In genomic region chr1:204868340-204868700, GRCh38 we compare ENCODE assay signal across 21 cellular contexts. TPM values are rescaled to one million over a fixed set of nuclear protein-coding genes. Genes with fewer than 3 reads are reported as not detected.
DNase-seq lines count a peak whose midpoint lies in the region; ATAC-seq lines count a peak whose summit lies in the region.
"Had no signal": no experiment of that assay in that cellular context is flagged by ENCODE, and none has a peak within 500 bp of the region (broad histone marks: within the 10 kb centered on the region; RNA-seq: fewer than 3 reads in every experiment).

No MANE protein-coding gene starts in this region.

- 65% methylated on average over 7 of the region's 7 CpGs for WGBS in right cardiac atrium

- H3K27ac ChIP-seq in cingulate gyrus (ENCODE audit: low read depth, low read length), result peak overlapping the region; percentile 90
- H3K27ac ChIP-seq in right cardiac atrium (ENCODE audit: low read length), result no peak overlapping the region
- H3K27ac ChIP-seq: VCaP had no signal

- intact Hi-C loops in right cardiac atrium (cut with DNase I), result no loop called here
- intact Hi-C loops in posterior cingulate gyrus (cut with DNase I), result loop anchor here (5.0 kb wide), 1 partner anchor 41 kb away; no protein-coding TSS in a partner anchor

- H3K27me3 ChIP-seq in right cardiac atrium (ENCODE audit: control insufficient read depth, insufficient read depth), result no peaks in the 10 kb centered on the region
- H3K27me3 ChIP-seq: transverse colon had no signal

- H3K9me3 ChIP-seq in right cardiac atrium (ENCODE audit: control insufficient read depth, low read length), result no peaks in the 10 kb centered on the region
- H3K9me3 ChIP-seq: transverse colon had no signal

- ATAC-seq in right cardiac atrium, result peak; percentile 75 to 82
- ATAC-seq: CD8-positive, alpha-beta T cell; K562 had no signal

- H3K4me1 ChIP-seq in right cardiac atrium (ENCODE audit: control insufficient read depth, insufficient read depth, low read length), result peaks cover 24% of the 10 kb centered on the region

- no peak overlapping the region for H3K4me3 ChIP-seq in right cardiac atrium (ENCODE audit: low read length)
- H3K4me3 ChIP-seq: coronary artery, K562, transverse colon had no signal

- DNase-seq in C1 segment of cervical spinal cord (lab: John Stamatoyannopoulos, UW) (peak in 8 of 14 donors; percentile 37 to 65 (median 57)), right cardiac atrium (peak; percentile 17 to 75 (median 68)), posterior cingulate gyrus (peak; percentile 45 to 95 (median 76)), HuH-7 (ENCODE audit: low spot score) (no peak), middle frontal gyrus (ENCODE audit: extremely low spot score, low spot score) (no peak), Kasumi-1 (lab: John Stamatoyannopoulos, UW) (no peak), NCI-H2227 treated with DMSO at 0.1 percent for 48 hours (lab: John Stamatoyannopoulos, UW) (no peak)
- DNase-seq: activated CD4-positive, alpha-beta T cell treated with anti-CD3 and anti-CD28 coated beads, Interleukin-2, amount 50 U/mL, for 48 hours; activated naive CD4-positive, alpha-beta T cell treated with anti-CD3 and anti-CD28 coated beads, Interleukin-2, amount 10 ng/mL, durations not matched to agents 7 days and 5 days; CD8-positive, alpha-beta T cell; MV-4-11; naive B cell; NCI-H2081 treated with DMSO at 0.1 percent for 48 hours; NCI-H526; SHP77; transverse colon had no signal

RNA-seq across cellular contexts. Expression of gene NFASC, which starts 2.3 kb away (rescaled TPM):
- 10 to 100 TPM; 59.5 to 94.2 (median 67.1) TPM for total RNA-seq in right cardiac atrium
- polyA plus RNA-seq in right cardiac atrium, result 44.2 TPM
- total RNA-seq: CD8-positive, alpha-beta T cell; pulmonary artery endothelial cell had no signal

Comparison
In these comparisons a context has a peak if more than half of its experiments do, and no peak if none do; other contexts are left out.
1. DNase-seq: peak in C1 segment of cervical spinal cord (8 of 14), right cardiac atrium (3 of 3) and posterior cingulate gyrus (10 of 10); none in HuH-7 (single experiment), middle frontal gyrus (single experiment), Kasumi-1 (0 of 2) and NCI-H2227 treated with DMSO at 0.1 percent for 48 hours (single experiment).